Comparison of ENCODE assay signal across 8 cellular contexts in the genomic region with DNA sequence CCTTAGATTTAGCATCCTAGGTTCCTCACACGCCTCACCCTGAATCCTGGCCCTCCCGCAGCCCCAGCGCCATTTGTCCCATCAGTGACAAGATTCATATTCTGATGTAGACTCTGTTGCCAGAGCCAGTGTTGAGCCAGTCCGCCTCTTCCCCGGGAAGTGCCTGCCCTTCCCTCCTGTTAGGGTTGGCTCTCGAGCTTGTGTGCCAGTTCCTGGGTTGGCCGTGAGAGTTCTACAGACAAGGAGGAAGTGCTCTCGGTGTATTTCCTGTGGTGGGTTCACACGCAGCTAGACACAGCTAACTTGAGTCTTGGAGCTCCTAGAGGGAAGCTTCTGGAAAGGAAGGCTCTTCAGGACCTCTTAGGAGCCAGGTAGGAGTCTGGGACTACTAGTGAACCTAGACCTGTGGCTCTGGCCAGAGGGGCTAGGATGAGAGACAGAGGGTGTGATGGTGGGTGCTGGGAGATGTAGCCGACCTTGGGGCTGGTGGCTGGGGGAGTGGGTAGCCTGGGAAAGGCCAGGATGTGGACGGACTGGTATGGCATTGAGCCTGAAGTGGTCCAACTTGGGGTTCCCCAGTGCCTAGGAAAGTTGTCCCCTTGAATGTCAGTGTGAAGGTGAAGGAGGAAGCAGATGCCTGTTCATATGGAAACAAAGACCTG. TPM values are rescaled to one million over a fixed set of nuclear protein-coding genes. Genes with fewer than 3 reads are reported as not detected.
A peak's percentile ranks its signal among the peaks of the same experiment; 100 is the strongest.
DNase-seq lines count a peak whose midpoint lies in the region; ATAC-seq and TF ChIP-seq lines count a peak whose summit lies in the region.

A gene (plus strand): TSS at position 261 of the 662 bp plus-strand sequence. CDS start 1,076 bp downstream, outside the sequence.

- H3K4me1 ChIP-seq in cardiac muscle cell (ENCODE audit: low read depth) (no peaks in the 10 kb centered on the region), heart right ventricle (peaks cover 0 to 51% (median 25%) of the 10 kb centered on the region in 9 donors)

- H3K27ac ChIP-seq in cardiac muscle cell (peak within 1 kb of the TSS; percentile 39), heart right ventricle (peak within 1 kb of the TSS in 9 of 10 donors; percentile 36 to 91 (median 76))

- intact Hi-C loops in cardiac septum (cut with DNase I), result no loop called here
- intact Hi-C loops in activated B cell treated with CpG ODN at 0.5 μM for 24 hours (cut with micrococcal nuclease), result no loop called here
- intact Hi-C loops in heart right ventricle (cut with DNase I), result no loop called here

- POLR2A ChIA-PET in activated B cell treated with CpG ODN at 0.5 μM for 24 hours (lab: Charles Lee), result interaction anchor here (0.6 to 5.1 kb wide), 8 partner anchors 11 to 546 kb away, joined by 3 to 19 read pairs (median 4); a partner anchor contains a TSS

- CTCF ChIA-PET in activated B cell treated with CpG ODN at 0.5 μM for 24 hours (lab: Charles Lee), result interaction anchor here (0.7 to 3.3 kb wide), 5 partner anchors 17 to 92 kb away, joined by 3 to 13 read pairs (median 5); no protein-coding TSS in a partner anchor

- 69 to 73% methylated on average over 11 of the region's 11 CpGs for WGBS in heart right ventricle, 2 donors

- TF ChIP-seq CTCF in cardiac muscle cell (IDR thresholded peaks at IDR 0.05; ENCODE audit: low read depth, low read length), result no peak
- no peak for TF ChIP-seq CTCF in activated B cell treated with CpG ODN at 0.5 μM for 24 hours (IDR thresholded peaks at IDR 0.05)
- no peak for TF ChIP-seq CTCF in heart right ventricle (IDR thresholded peaks at IDR 0.05)

- peak; percentile 80 for ATAC-seq in activated B cell treated with CpG ODN at 0.5 μM for 24 hours (ENCODE audit: low read depth)
- peak in 7 of 8 donors; percentile 5 to 51 (median 36) for ATAC-seq in heart right ventricle
- ATAC-seq in stimulated activated effector memory CD8-positive, alpha-beta T cell treated with anti-CD3 and anti-CD28 coated beads, Interleukin-12 subunit alpha, Interleukin-12 subunit beta, amount 100 ng/mL, for 72 hours, result peak; percentile 59
- no peak for ATAC-seq in HG03196 (IDR thresholded peaks at IDR 0.05; ENCODE audit: unreplicated experiment)
- ATAC-seq in HG02763 (IDR thresholded peaks at IDR 0.05; ENCODE audit: unreplicated experiment), result no peak

- no peaks in the 10 kb centered on the region for H3K9me3 ChIP-seq in cardiac muscle cell (ENCODE audit: low read depth)
- H3K9me3 ChIP-seq in heart right ventricle, result no peaks in the 10 kb centered on the region

- DNase-seq in cardiac muscle cell (ENCODE audit: low read depth in 1 of 2, low spot score in 1 of 2), result no peak
- DNase-seq in cardiac septum (ENCODE audit: low spot score), result no peak
- peak; percentile 18 for DNase-seq in activated B cell treated with CpG ODN at 0.5 μM for 24 hours
- DNase-seq in heart right ventricle, result peak in 1 of 2 donors; percentile 46
- DNase-seq in stimulated activated effector memory CD8-positive, alpha-beta T cell treated with anti-CD3 and anti-CD28 coated beads, Interleukin-12 subunit alpha, Interleukin-12 subunit beta, amount 100 ng/mL, for 72 hours (ENCODE audit: low spot score in 2 of 2), result no peak
- no peak for DNase-seq in SHP77 (lab: John Stamatoyannopoulos, UW)

- peaks cover 47% of the 10 kb centered on the region for H3K4me1 Mint-ChIP-seq in activated B cell treated with CpG ODN at 0.5 μM for 24 hours
- H3K4me1 Mint-ChIP-seq in stimulated activated effector memory CD8-positive, alpha-beta T cell treated with anti-CD3 and anti-CD28 coated beads, Interleukin-12 subunit alpha, Interleukin-12 subunit beta, amount 100 ng/mL, for 72 hours, result peaks cover 44% of the 10 kb centered on the region

- peak within 1 kb of the TSS; percentile 81 for H3K4me3 Mint-ChIP-seq in activated B cell treated with CpG ODN at 0.5 μM for 24 hours
- H3K4me3 Mint-ChIP-seq in stimulated activated effector memory CD8-positive, alpha-beta T cell treated with anti-CD3 and anti-CD28 coated beads, Interleukin-12 subunit alpha, Interleukin-12 subunit beta, amount 100 ng/mL, for 72 hours, result peak within 1 kb of the TSS; percentile 72

- H3K27me3 Mint-ChIP-seq in activated B cell treated with CpG ODN at 0.5 μM for 24 hours, result no peaks in the 10 kb centered on the region

- peaks cover 10% of the 10 kb centered on the region for H3K36me3 ChIP-seq in cardiac muscle cell
- H3K36me3 ChIP-seq in heart right ventricle, result peaks cover 0 to 51% (median 10%) of the 10 kb centered on the region in 9 donors

- H3K4me3 ChIP-seq in cardiac muscle cell (no peak within 1 kb of the TSS), heart right ventricle (peak within 1 kb of the TSS in 8 of 10 donors; percentile 11 to 51 (median 41))

- peak within 1 kb of the TSS; percentile 93 for H3K27ac Mint-ChIP-seq in activated B cell treated with CpG ODN at 0.5 μM for 24 hours
- peak within 1 kb of the TSS; percentile 98 for H3K27ac Mint-ChIP-seq in stimulated activated effector memory CD8-positive, alpha-beta T cell treated with anti-CD3 and anti-CD28 coated beads, Interleukin-12 subunit alpha, Interleukin-12 subunit beta, amount 100 ng/mL, for 72 hours

- H3K36me3 Mint-ChIP-seq in activated B cell treated with CpG ODN at 0.5 μM for 24 hours (ENCODE audit: low read depth), result peaks cover 40% of the 10 kb centered on the region
- peaks cover 70% of the 10 kb centered on the region for H3K36me3 Mint-ChIP-seq in stimulated activated effector memory CD8-positive, alpha-beta T cell treated with anti-CD3 and anti-CD28 coated beads, Interleukin-12 subunit alpha, Interleukin-12 subunit beta, amount 100 ng/mL, for 72 hours

- no peaks in the 10 kb centered on the region for H3K9me3 Mint-ChIP-seq in activated B cell treated with CpG ODN at 0.5 μM for 24 hours
- H3K9me3 Mint-ChIP-seq in stimulated activated effector memory CD8-positive, alpha-beta T cell treated with anti-CD3 and anti-CD28 coated beads, Interleukin-12 subunit alpha, Interleukin-12 subunit beta, amount 100 ng/mL, for 72 hours, result no peaks in the 10 kb centered on the region

- H3K27me3 ChIP-seq in cardiac muscle cell, result no peaks in the 10 kb centered on the region
- H3K27me3 ChIP-seq in heart right ventricle, result no peaks in the 10 kb centered on the region

RNA-seq across cellular contexts. Expression of the gene that starts here (rescaled TPM):
- 3.5 and 7.3 TPM in 2 replicates for total RNA-seq in cardiac muscle cell
- 1.2 and 2.8 TPM in 2 replicates for polyA plus RNA-seq in cardiac muscle cell
- total RNA-seq in cardiac septum, result 6.2 TPM
- 26.8 and 27.5 TPM in 2 replicates for total RNA-seq in activated B cell treated with CpG ODN at 0.5 μM for 24 hours
- 100 to 1,000 TPM in 1 of 10 donors, 1 to 10 TPM in 9; 2.0 to 101 (median 4.2) TPM for total RNA-seq in heart right ventricle
- polyA plus RNA-seq in heart right ventricle, result 1 to 10 TPM; 5.0 to 6.5 TPM

Comparison
In these comparisons a context has a peak if more than half of its experiments do, and no peak if none do; other contexts are left out.
1. ATAC-seq: peak in activated B cell treated with CpG ODN at 0.5 μM for 24 hours (single experiment), heart right ventricle (7 of 8) and stimulated activated effector memory CD8-positive, alpha-beta T cell treated with anti-CD3 and anti-CD28 coated beads, Interleukin-12 subunit alpha, Interleukin-12 subunit beta, amount 100 ng/mL, for 72 hours (single experiment); none in HG03196 (single experiment) and HG02763 (single experiment).